ENCODE assay signal across 12 cellular contexts in genomic region chr13:51845574-51846318, GRCh38. TPM values are rescaled to one million over a fixed set of nuclear protein-coding genes. Genes with fewer than 3 reads are reported as not detected.
DNase-seq lines count a peak whose midpoint lies in the region; ATAC-seq, FAIRE-seq and TF ChIP-seq lines count a peak whose summit lies in the region.
"Had no signal": no experiment of that assay in that cellular context is flagged by ENCODE, and none has a peak within 500 bp of the region (broad histone marks: within the 10 kb centered on the region; RNA-seq: fewer than 3 reads in every experiment).

No MANE protein-coding gene starts in this region.

- DNase-seq in COLO829 (ENCODE audit: low spot score) (peak; percentile 11), MM.1S (no peak), H1 (ENCODE audit: low read depth in 1 of 2, low spot score in 2 of 2) (no peak), A172 (ENCODE audit: low spot score) (no peak), NCI-H2196 (lab: John Stamatoyannopoulos, UW; ENCODE audit: unreplicated experiment) (no peak), NAMALWA (ENCODE audit: low spot score) (no peak)

- no peak overlapping the region for H3K27ac ChIP-seq in MM.1S (ENCODE audit: low read length)
- H3K27ac ChIP-seq in H1 (ENCODE audit: low read depth, low read length), result no peak overlapping the region
- H3K27ac ChIP-seq in neutrophil, result peak overlapping the region; percentile 15
- H3K27ac ChIP-seq: upper lobe of left lung had no signal

- H3K79me1 ChIP-seq in H1 (ENCODE audit: low read depth, low read length), result no peaks in the 10 kb centered on the region

- H3K27me3 ChIP-seq in MM.1S (replicated peaks; ENCODE audit: insufficient read depth, low read length) (no peaks in the 10 kb centered on the region), H1 (replicated peaks in 1 of 4; ENCODE audit: control insufficient read depth in 3 of 4, extremely low read depth in 1 of 4, insufficient read depth in 3 of 4, low read length in 3 of 4) (no peaks in the 10 kb centered on the region), neutrophil (no peaks in the 10 kb centered on the region)
- H3K27me3 ChIP-seq: upper lobe of left lung had no signal

- H3K18ac ChIP-seq in H1 (ENCODE audit: extremely low read depth, low read length), result peak overlapping the region; percentile 52; the same call in 1 of the 2 replicates

- no peak overlapping the region for H4K91ac ChIP-seq in H1 (replicated peaks; ENCODE audit: insufficient read length, low read length)

- ATAC-seq in HG02885 (IDR thresholded peaks at IDR 0.05; ENCODE audit: poor library complexity, unreplicated experiment), result no peak

- no peaks in the 10 kb centered on the region for H4K20me1 ChIP-seq in MM.1S (ENCODE audit: insufficient read depth, low read length)
- H4K20me1 ChIP-seq in H1 (replicated peaks in 1 of 2; ENCODE audit: control insufficient read depth in 1 of 2, insufficient read depth in 2 of 2, low read length in 2 of 2), result no peaks in the 10 kb centered on the region

- no peak overlapping the region for H4K8ac ChIP-seq in H1 (ENCODE audit: extremely low read depth, insufficient read depth, low read length)

- H2AFZ ChIP-seq in MM.1S (ENCODE audit: low read length) (peak overlapping the region; percentile 53; the same call in 1 of the 2 replicates), H1 (ENCODE audit: low read length) (peak overlapping the region; percentile 99)

- H3K4ac ChIP-seq in H1 (replicated peaks; ENCODE audit: insufficient read length, low read depth, low read length), result no peak overlapping the region

- TF ChIP-seq RAD21 in H1 (IDR thresholded peaks at IDR 0.05 in 1 of 2, conservative IDR thresholded peaks at IDR 0.05 in 1 of 2; ENCODE audit: low read depth in 2 of 2, low read length in 2 of 2), result no peak

- no peak overlapping the region for H2AK5ac ChIP-seq in H1 (ENCODE audit: low read depth, low read length)

- H3K9me2 ChIP-seq in MM.1S (replicated peaks; ENCODE audit: insufficient read depth, low read length), result no peaks in the 10 kb centered on the region

- no peak overlapping the region for H3K23ac ChIP-seq in H1 (ENCODE audit: insufficient read length)

- no peak for TF ChIP-seq EP300 in H1 (IDR thresholded peaks at IDR 0.05; ENCODE audit: borderline replicate concordance in 1 of 2, low read depth in 2 of 2, low read length in 2 of 2)

- FAIRE-seq in H1 (lab: Jason Lieb, UNC), result no peak
- FAIRE-seq: colon had no signal

- no peak overlapping the region for H3K14ac ChIP-seq in H1 (ENCODE audit: insufficient read length)

- H3K9ac ChIP-seq in MM.1S (ENCODE audit: low read length) (no peak overlapping the region), H1 (replicated peaks in 1 of 4; ENCODE audit: extremely low read depth in 1 of 4, low read depth in 3 of 4, low read length in 3 of 4) (no peak overlapping the region)

- CTCF ChIA-PET in H1 (lab: Charles Lee; ENCODE audit: partially characterized antibody), result interaction anchor here (0.6 to 3.2 kb wide), 33 partner anchors 8 to 594 kb away, joined by 3 to 46 read pairs (median 5); partner anchors contain the start of gene NEK5

- no peak overlapping the region for H4K5ac ChIP-seq in H1 (ENCODE audit: insufficient read length, low read depth, low read length)

- no peaks in the 10 kb centered on the region for H3K79me2 ChIP-seq in MM.1S (ENCODE audit: low read length)
- H3K79me2 ChIP-seq in H1 (ENCODE audit: control insufficient read depth in 1 of 2, insufficient read depth in 2 of 2, low read length in 2 of 2), result no peaks in the 10 kb centered on the region

- H3F3A ChIP-seq in MM.1S (ENCODE audit: insufficient read depth, low read length), result no peaks in the 10 kb centered on the region

- no peak overlapping the region for H2BK15ac ChIP-seq in H1 (ENCODE audit: low read length)

- H3K4me1 ChIP-seq in MM.1S (ENCODE audit: low read length), result no peaks in the 10 kb centered on the region
- H3K4me1 ChIP-seq in H1 (replicated peaks in 1 of 4; ENCODE audit: control insufficient read depth in 3 of 4, insufficient read depth in 4 of 4, low read length in 3 of 4), result 0 out of 7 replicates have a peak, but pooled peaks cover 0 to 2% (median 0%) of the 10 kb centered on the region in 4 experiments
- peaks cover 48 to 52% of the 10 kb centered on the region in 2 experiments for H3K4me1 ChIP-seq in neutrophil (ENCODE audit: control insufficient read depth in 1 of 2, insufficient read depth in 1 of 2, low read depth in 1 of 2, low read length in 1 of 2)

- H3K4me3 ChIP-seq in MM.1S (ENCODE audit: low read length) (no peak overlapping the region), H1 (ENCODE audit: extremely low read depth in 1 of 4, insufficient read depth in 2 of 4, low read depth in 3 of 4, low read length in 4 of 4) (no peak overlapping the region), neutrophil (ENCODE audit: low read depth in 1 of 2, low read length in 1 of 2) (no peak overlapping the region)

- H3K4me2 ChIP-seq in MM.1S (ENCODE audit: low read depth, low read length) (no peak overlapping the region), H1 (ENCODE audit: insufficient read depth in 1 of 2, low read depth in 2 of 2, low read length in 2 of 2) (0 out of 4 replicates have a peak overlapping the region, but pooled peaks of 1 of the 2 experiments have one; percentile 8)

- TF ChIP-seq CTCF in MM.1S (IDR thresholded peaks at IDR 0.05; ENCODE audit: low read length) (no peak), H1 (IDR thresholded peaks at IDR 0.05; ENCODE audit: control extremely low read depth in 1 of 3, insufficient read depth in 1 of 3, low read depth in 1 of 3, low read length in 3 of 3) (no peak), neutrophil (IDR thresholded peaks at IDR 0.05) (no peak)

- H3K36me3 ChIP-seq in MM.1S (replicated peaks; ENCODE audit: insufficient read depth, low read length) (no peaks in the 10 kb centered on the region), H1 (ENCODE audit: control insufficient read depth in 2 of 4, insufficient read depth in 4 of 4, low read length in 3 of 4) (no peaks in the 10 kb centered on the region), neutrophil (no peaks in the 10 kb centered on the region)
- H3K36me3 ChIP-seq: upper lobe of left lung had no signal

- H2BK120ac ChIP-seq in H1 (replicated peaks; ENCODE audit: low read depth, low read length), result no peak overlapping the region

- H2BK5ac ChIP-seq in H1 (ENCODE audit: low read depth, low read length), result no peak overlapping the region

- H3K9me3 ChIP-seq in MM.1S (replicated peaks; ENCODE audit: insufficient read depth, low read length), result no peaks in the 10 kb centered on the region
- peaks cover 3% of the 10 kb centered on the region in 2 experiments; a peak in 1 of 4 replicates for H3K9me3 ChIP-seq in H1 (ENCODE audit: insufficient read depth in 2 of 2, low read depth in 1 of 2, low read length in 1 of 2)
- no peaks in the 10 kb centered on the region for H3K9me3 ChIP-seq in neutrophil
- H3K9me3 ChIP-seq: upper lobe of left lung had no signal

- TF ChIP-seq POLR2A in H1 (IDR thresholded peaks at IDR 0.05; ENCODE audit: control extremely low read depth in 1 of 2, low read depth in 2 of 2, low read length in 2 of 2), result no peak

- H2BK12ac ChIP-seq in H1 (ENCODE audit: low read depth, low read length), result peak overlapping the region; percentile 32; the same call in 1 of the 2 replicates

- H3K56ac ChIP-seq in H1 (replicated peaks; ENCODE audit: insufficient read length, low read depth, low read length), result no peak overlapping the region

- POLR2A ChIA-PET in H1 (lab: Charles Lee; ENCODE audit: partially characterized antibody), result interaction anchor here (0.6 to 1.1 kb wide), 3 partner anchors 10 to 393 kb away, joined by 3 to 4 read pairs (median 3); partner anchors contain the start of gene INTS6

- H2BK20ac ChIP-seq in H1 (ENCODE audit: low read length), result peak overlapping the region; percentile 16; the same call in 1 of the 2 replicates

- H3K23me2 ChIP-seq in H1 (ENCODE audit: low read depth, low read length), result no peaks in the 10 kb centered on the region

- WGBS in H1 (ENCODE audit: extremely low coverage in 1 of 2, insufficient coverage in 1 of 2, insufficient read length in 1 of 2, insufficient replicate concordance in 2 of 2, low coverage in 1 of 2, low lambda C conversion rate in 2 of 2, missing lambda C conversion rate in 1 of 2), 2 experiments, result 79% methylated on average over 4 of the region's 5 CpGs; no CpG with 5 or more reads in 1 of the 2 experiments

RNA-seq across cellular contexts. Expression of gene TMEM272, which starts 0.8 kb away (rescaled TPM):
- not detected in 2 replicates for total RNA-seq in H1 (2021; fragmentation: NEBNext Ultra II Directional; extraction: Animal tissue kit (Norgen Biotek cat#: 25700))
- polyA plus RNA-seq in H1 (2011; rRNA removed), result 0.05 and 0.06 TPM in 2 replicates
- polyA plus RNA-seq in H1 (2011; cell fraction: cytosol; rRNA removed), result 0.04 TPM
- polyA plus RNA-seq in H1 (2011; cell fraction: nucleus; rRNA removed), result 0.43 TPM
- 0.06 to 0.32 TPM (median 0.09 TPM) in 3 of 4 replicates, not detected in the other for polyA plus RNA-seq in H1 (2012, experiment 1 of 2)
- polyA plus RNA-seq in H1 (2012, experiment 2 of 2), result not detected
- 0.04 TPM for polyA plus RNA-seq in H1 (2013, experiment 1 of 2)
- 0.02 TPM for polyA plus RNA-seq in H1 (2013, experiment 2 of 2)
- polyA minus RNA-seq in H1 (2011; rRNA and poly(A)+ RNA removed), result 0.28 and 0.29 TPM in 2 replicates
- polyA minus RNA-seq in H1 (2011; cell fraction: cytosol; rRNA and poly(A)+ RNA removed), result not detected
- 0.30 TPM for polyA minus RNA-seq in H1 (2011; cell fraction: nucleus; rRNA and poly(A)+ RNA removed)
- not detected in 2 replicates for total RNA-seq in A172 (2014; rRNA removed; shearing (Covaris generic))

RNA-seq across cellular contexts. Expression of gene CCDC70, which starts 16.0 kb away (rescaled TPM):
- total RNA-seq in H1 (2021; fragmentation: NEBNext Ultra II Directional; extraction: Animal tissue kit (Norgen Biotek cat#: 25700)), result not detected in 2 replicates
- polyA plus RNA-seq in H1 (2011; rRNA removed), result not detected in 2 replicates
- not detected for polyA plus RNA-seq in H1 (2011; cell fraction: cytosol; rRNA removed)
- polyA plus RNA-seq in H1 (2011; cell fraction: nucleus; rRNA removed), result not detected
- polyA plus RNA-seq in H1 (2012, experiment 1 of 2), result not detected in 4 replicates
- not detected for polyA plus RNA-seq in H1 (2012, experiment 2 of 2)
- not detected for polyA plus RNA-seq in H1 (2013, experiment 1 of 2)
- polyA plus RNA-seq in H1 (2013, experiment 2 of 2), result not detected
- polyA minus RNA-seq in H1 (2011; rRNA and poly(A)+ RNA removed), result not detected in 2 replicates
- polyA minus RNA-seq in H1 (2011; cell fraction: cytosol; rRNA and poly(A)+ RNA removed), result not detected
- polyA minus RNA-seq in H1 (2011; cell fraction: nucleus; rRNA and poly(A)+ RNA removed), result not detected
- not detected in 2 replicates for total RNA-seq in A172 (2014; rRNA removed; shearing (Covaris generic))
- total RNA-seq: SK-MEL-5, upper lobe of left lung had no signal
- polyA plus RNA-seq: adipose tissue had no signal

RNA-seq across cellular contexts. Expression of gene DHRS12, which starts 41.8 kb away (rescaled TPM):
- total RNA-seq in H1 (2021; fragmentation: NEBNext Ultra II Directional; extraction: Animal tissue kit (Norgen Biotek cat#: 25700)), result 6.0 and 8.7 TPM in 2 replicates
- 8.7 and 10.3 TPM in 2 replicates for polyA plus RNA-seq in H1 (2011; rRNA removed)
- 9.7 TPM for polyA plus RNA-seq in H1 (2011; cell fraction: cytosol; rRNA removed)
- polyA plus RNA-seq in H1 (2011; cell fraction: nucleus; rRNA removed), result 19.8 TPM
- polyA plus RNA-seq in H1 (2012, experiment 1 of 2), result 10.0 to 13.4 TPM (median 11.4 TPM) in 4 replicates
- polyA plus RNA-seq in H1 (2012, experiment 2 of 2), result 4.7 TPM
- 8.4 TPM for polyA plus RNA-seq in H1 (2013, experiment 1 of 2)
- polyA plus RNA-seq in H1 (2013, experiment 2 of 2), result 9.0 TPM
- 5.3 and 7.8 TPM in 2 replicates for polyA minus RNA-seq in H1 (2011; rRNA and poly(A)+ RNA removed)
- polyA minus RNA-seq in H1 (2011; cell fraction: cytosol; rRNA and poly(A)+ RNA removed), result 7.1 TPM
- 14.8 TPM for polyA minus RNA-seq in H1 (2011; cell fraction: nucleus; rRNA and poly(A)+ RNA removed)
- 3.1 and 6.1 TPM in 2 replicates for total RNA-seq in A172 (2014; rRNA removed; shearing (Covaris generic))
